Comparison of ENCODE assay signal across 28 cellular contexts in the genomic region with DNA sequence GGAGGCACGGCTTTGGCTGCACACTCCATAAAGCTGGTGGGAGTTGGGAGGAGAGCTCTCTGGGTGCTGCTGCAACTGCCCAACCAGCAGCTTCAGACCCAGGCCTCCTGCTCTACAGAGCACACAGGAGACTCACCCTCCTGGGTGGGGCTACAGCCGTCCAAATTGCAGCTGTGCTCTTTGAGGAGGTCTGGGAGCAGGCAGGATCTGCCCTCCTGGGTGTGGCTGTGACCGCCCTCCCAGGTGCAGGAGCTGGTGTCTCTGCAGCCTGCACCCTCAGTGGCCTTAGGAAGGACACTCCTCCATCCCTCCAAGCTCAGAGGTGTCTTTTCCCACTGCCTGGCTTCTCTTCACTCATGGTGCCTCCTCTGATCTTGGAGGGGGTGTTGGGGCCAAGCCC. TPM values are rescaled to one million over a fixed set of nuclear protein-coding genes. Genes with fewer than 3 reads are reported as not detected.
"Had no signal": no experiment of that assay in that cellular context is flagged by ENCODE, and none has a peak within 500 bp of the region (broad histone marks: within the 10 kb centered on the region; RNA-seq: fewer than 3 reads in every experiment).

No MANE protein-coding gene starts in this region.

- DNase-seq: activated CD4-positive, alpha-beta T cell treated with anti-CD3 and anti-CD28 coated beads for 48 hours; activated CD4-positive, alpha-beta T cell treated with anti-CD3 and anti-CD28 coated beads, Interleukin-2, amount 50 U/mL, for 4 hours; activated CD4-positive, CD25-positive, alpha-beta regulatory T cell treated with anti-CD3 and anti-CD28 coated beads, Interleukin-2, amount 50 U/mL, for 72 hours; activated CD8-positive, alpha-beta memory T cell treated with anti-CD3 and anti-CD28 coated beads, Interleukin-2, amount 50 U/mL, for 48 hours; activated CD8-positive, alpha-beta T cell treated with anti-CD3 and anti-CD28 coated beads, Interleukin-2, amount 10 ng/mL, durations not matched to agents 7 days and 5 days; activated naive CD4-positive, alpha-beta T cell treated with anti-CD3 and anti-CD28 coated beads, Interleukin-2, amount 50 U/mL, for 16 hours; activated naive CD8-positive, alpha-beta T cell treated with anti-CD3 and anti-CD28 coated beads, Interleukin-2, amount 10 ng/mL, durations not matched to agents 7 days and 5 days; activated T-cell treated with anti-CD3 and anti-CD28 coated beads, Interleukin-2, amount 50 U/mL, for 1 hour; adrenal gland; anterior cingulate cortex; caudate nucleus; MG63; NCI-H1105; NCI-H1436; NCI-H1694 treated with DMSO at 0.1 percent for 48 hours; NCI-H2029 treated with DMSO at 0.1 percent for 48 hours; NCI-H345; NCI-H510A; NCI-H526 treated with DMSO at 0.1 percent for 48 hours; NCI-H82; NK-92 treated with Interleukin-12 subunit alpha and Interleukin-12 subunit beta, amount 100 ng/mL, for 24 hours; OCI-M1; Right ventricle myocardium superior; RPMI8226; SJCRH30; SK-N-SH had no signal

- H3K4me3 Mint-ChIP-seq: activated CD8-positive, alpha-beta T cell treated with anti-CD3 and anti-CD28 coated beads, Interleukin-2, amount 10 ng/mL, durations not matched to agents 7 days and 5 days; activated naive CD8-positive, alpha-beta T cell treated with anti-CD3 and anti-CD28 coated beads, Interleukin-2, amount 10 ng/mL, durations not matched to agents 7 days and 5 days; T-helper 1 cell treated with Interleukin-12 subunit alpha and Interleukin-12 subunit beta and Interleukin-4 antibody, amounts not matched to agents 30 μg/mL and 1 μg/mL, for 36 hours had no signal

- H3K4me1 ChIP-seq: adrenal gland, breast epithelium had no signal

- H3K27ac ChIP-seq: adrenal gland, breast epithelium, SJCRH30 had no signal

- H3K27me3 ChIP-seq: adrenal gland, breast epithelium, MG63, SJCRH30 had no signal

- H3K4me2 ChIP-seq: SK-N-SH had no signal

- H3K9ac ChIP-seq: SK-N-SH had no signal

- H3K4me3 ChIP-seq: adrenal gland, breast epithelium, MG63, SJCRH30 had no signal

- H3K27ac Mint-ChIP-seq: activated CD8-positive, alpha-beta T cell treated with anti-CD3 and anti-CD28 coated beads, Interleukin-2, amount 10 ng/mL, durations not matched to agents 7 days and 5 days; activated naive CD8-positive, alpha-beta T cell treated with anti-CD3 and anti-CD28 coated beads, Interleukin-2, amount 10 ng/mL, durations not matched to agents 7 days and 5 days; T-helper 1 cell treated with Interleukin-12 subunit alpha and Interleukin-12 subunit beta and Interleukin-4 antibody, amounts not matched to agents 30 μg/mL and 1 μg/mL, for 36 hours had no signal

- H3K27me3 Mint-ChIP-seq: activated naive CD8-positive, alpha-beta T cell treated with anti-CD3 and anti-CD28 coated beads, Interleukin-2, amount 10 ng/mL, durations not matched to agents 7 days and 5 days had no signal

- H3K36me3 ChIP-seq: adrenal gland, breast epithelium, MG63, SJCRH30 had no signal

RNA-seq across cellular contexts. Expression of a gene that starts 20.0 kb away (rescaled TPM):
- total RNA-seq: SJCRH30 had no signal
- polyA plus RNA-seq: SK-N-SH had no signal

RNA-seq across cellular contexts. Expression of a gene that starts 49.8 kb away (rescaled TPM):
- total RNA-seq: activated naive CD8-positive, alpha-beta T cell treated with anti-CD3 and anti-CD28 coated beads, Interleukin-2, amount 10 ng/mL, durations not matched to agents 7 days and 5 days had no signal
